ENCODE assay signal across 25 cellular contexts in genomic region chr1:85054664-85055063, GRCh38. TPM values are rescaled to one million over a fixed set of nuclear protein-coding genes. Genes with fewer than 3 reads are reported as not detected.
A peak's percentile ranks its signal among the peaks of the same experiment; 100 is the strongest.
DNase-seq lines count a peak whose midpoint lies in the region; ATAC-seq, FAIRE-seq and TF ChIP-seq lines count a peak whose summit lies in the region.
"Had no signal": no experiment of that assay in that cellular context is flagged by ENCODE, and none has a peak within 500 bp of the region (broad histone marks: within the 10 kb centered on the region; RNA-seq: fewer than 3 reads in every experiment).

No MANE protein-coding gene starts in this region.

- H3K4me3 ChIP-seq in A673 (ENCODE audit: low read depth, low read length, poor library complexity, severe bottlenecking) = no peak overlapping the region
- no peak overlapping the region for H3K4me3 ChIP-seq in WERI-Rb-1 (ENCODE audit: low read depth, low read length)
- H3K4me3 ChIP-seq in endodermal cell (ENCODE audit: low read length) = no peak overlapping the region
- H3K4me3 ChIP-seq in prostate gland = no peak overlapping the region
- H3K4me3 ChIP-seq: BLaER1 treated with 17β-estradiol and CSF1 and Interleukin-3, amounts not matched to agents 10 nM and 100 nM; GM23248 had no signal

- H3K27ac Mint-ChIP-seq in endodermal cell = no peak overlapping the region
- H3K27ac Mint-ChIP-seq: CD4-positive, alpha-beta T cell; CD8-positive, alpha-beta memory T cell had no signal

- POLR2A ChIA-PET in A673 (lab: Charles Lee; ENCODE audit: low non-redundant PET) = no interaction called here

- no peaks in the 10 kb centered on the region for H3K9me3 ChIP-seq in A673 (ENCODE audit: low read depth, low read length, poor library complexity, severe bottlenecking)
- no peaks in the 10 kb centered on the region for H3K9me3 ChIP-seq in WERI-Rb-1 (ENCODE audit: severe bottlenecking)
- no peaks in the 10 kb centered on the region for H3K9me3 ChIP-seq in endodermal cell (ENCODE audit: control insufficient read depth, low read length)
- H3K9me3 ChIP-seq in prostate gland = no peaks in the 10 kb centered on the region
- H3K9me3 ChIP-seq: BE2C; BLaER1 treated with 17β-estradiol and CSF1 and Interleukin-3, amounts not matched to agents 10 nM and 100 nM had no signal

- H3K27me3 ChIP-seq in A673 (replicated peaks; ENCODE audit: insufficient read depth, low read depth, low read length, poor library complexity) (no peaks in the 10 kb centered on the region), WERI-Rb-1 (ENCODE audit: insufficient read depth, low read depth, severe bottlenecking) (no peaks in the 10 kb centered on the region), endodermal cell (ENCODE audit: control insufficient read depth, insufficient read depth, low read length, poor library complexity, severe bottlenecking) (peaks cover 20% of the 10 kb centered on the region), prostate gland (replicated peaks; ENCODE audit: insufficient read depth) (no peaks in the 10 kb centered on the region)
- H3K27me3 ChIP-seq: BLaER1 treated with 17β-estradiol and CSF1 and Interleukin-3, amounts not matched to agents 10 nM and 100 nM had no signal

- TF ChIP-seq POLR2A in prostate gland (IDR thresholded peaks at IDR 0.05) = no peak

- CTCF ChIA-PET in A673 (lab: Charles Lee) = no interaction called here

- no peak overlapping the region for H3K27ac ChIP-seq in A673 (ENCODE audit: low read depth, low read length, poor library complexity, severe bottlenecking)
- H3K27ac ChIP-seq in WERI-Rb-1 = no peak overlapping the region
- no peak overlapping the region for H3K27ac ChIP-seq in endodermal cell (ENCODE audit: low read depth, low read length)
- H3K27ac ChIP-seq in prostate gland = no peak overlapping the region
- H3K27ac ChIP-seq: BLaER1 treated with 17β-estradiol and CSF1 and Interleukin-3, amounts not matched to agents 10 nM and 100 nM; GM23248 had no signal

- no peak overlapping the region for H3K9ac ChIP-seq in endodermal cell (ENCODE audit: extremely low read depth, low read length, poor library complexity, severe bottlenecking)
- H3K9ac ChIP-seq: BLaER1 treated with 17β-estradiol and CSF1 and Interleukin-3, amounts not matched to agents 10 nM and 100 nM; GM23248 had no signal

- H3K4me3 Mint-ChIP-seq in endodermal cell = no peak overlapping the region
- H3K4me3 Mint-ChIP-seq: CD4-positive, alpha-beta T cell; CD8-positive, alpha-beta memory T cell had no signal

- peaks cover 10% of the 10 kb centered on the region for H3K4me1 Mint-ChIP-seq in endodermal cell

- peak; percentile 44 for DNase-seq in A673 (ENCODE audit: low spot score)
- DNase-seq in D721Med (ENCODE audit: insufficient read length, low spot score) = no peak
- peak; percentile 48 for DNase-seq in WERI-Rb-1
- no peak for DNase-seq in endodermal cell
- no peak for DNase-seq in prostate gland (ENCODE audit: low spot score)
- DNase-seq in NK-92 (lab: John Stamatoyannopoulos, UW; ENCODE audit: unreplicated experiment) = no peak
- DNase-seq: ACHN; AML-193; BE2C; CD4-positive, alpha-beta T cell; CD8-positive, alpha-beta memory T cell; DMS53; DMS79 treated with DMSO at 0.1 percent for 48 hours; GF-D8; GM23248; H7; HCEC 1CT had no signal

- H3K36me3 Mint-ChIP-seq in endodermal cell (ENCODE audit: low read depth) = no peaks in the 10 kb centered on the region
- H3K36me3 Mint-ChIP-seq: CD14-positive monocyte had no signal

- peaks cover 1% of the 10 kb centered on the region for H3K4me1 ChIP-seq in A673 (ENCODE audit: insufficient read depth, low read length, poor library complexity, severe bottlenecking)
- H3K4me1 ChIP-seq in endodermal cell (ENCODE audit: control insufficient read depth, insufficient read depth, low read length) = no peaks in the 10 kb centered on the region
- no peaks in the 10 kb centered on the region for H3K4me1 ChIP-seq in prostate gland (replicated peaks)
- H3K4me1 ChIP-seq: BE2C had no signal

- intact Hi-C loops in A673 (cut with micrococcal nuclease; ENCODE audit: unreplicated experiment) (no loop called here), prostate gland (cut with DNase I) (no loop called here)

- WGBS in endodermal cell (ENCODE audit: insufficient coverage in 1 of 2, insufficient read length in 1 of 2), 2 experiments = 61% methylated on average over 4 of the region's 4 CpGs; no CpG with 5 or more reads in 1 of the 2 experiments
- 64% methylated on average over 4 of the region's 4 CpGs for WGBS in prostate gland

- FAIRE-seq in D721Med (lab: Jason Lieb, UNC) = peak; percentile 41
- FAIRE-seq: A204.1, GM12891, GM18507, H1 had no signal

- no peak for TF ChIP-seq CTCF in A673 (conservative IDR thresholded peaks at IDR 0.05; ENCODE audit: low read depth, low read length)
- TF ChIP-seq CTCF in D721Med (IDR thresholded peaks at IDR 0.05; ENCODE audit: insufficient read depth, missing control alignments) = no peak
- TF ChIP-seq CTCF in WERI-Rb-1 (IDR thresholded peaks at IDR 0.05; ENCODE audit: low read depth, low read length) = no peak
- TF ChIP-seq CTCF in endodermal cell (conservative IDR thresholded peaks at IDR 0.05) = peak; percentile 15
- no peak for TF ChIP-seq CTCF in prostate gland (IDR thresholded peaks at IDR 0.05)

- H3K9me3 Mint-ChIP-seq in endodermal cell = no peaks in the 10 kb centered on the region
- H3K9me3 Mint-ChIP-seq: CD4-positive, alpha-beta T cell; CD8-positive, alpha-beta memory T cell had no signal

- H3K36me3 ChIP-seq in A673 (ENCODE audit: insufficient read depth, low read length, poor library complexity, severe bottlenecking) (no peaks in the 10 kb centered on the region), WERI-Rb-1 (no peaks in the 10 kb centered on the region), endodermal cell (ENCODE audit: control insufficient read depth, insufficient read depth, low read length) (no peaks in the 10 kb centered on the region), prostate gland (no peaks in the 10 kb centered on the region)
- H3K36me3 ChIP-seq: BE2C; BLaER1 treated with 17β-estradiol and CSF1 and Interleukin-3, amounts not matched to agents 10 nM and 100 nM had no signal

- peaks cover 18% of the 10 kb centered on the region for H3K27me3 Mint-ChIP-seq in endodermal cell (ENCODE audit: insufficient read depth)

- ATAC-seq in GM21360 (IDR thresholded peaks at IDR 0.05; ENCODE audit: unreplicated experiment) = no peak

- no TSS peak for BruUV-seq in A673 (replicated peaks; lab: Mats Ljungman, UMichigan)

RNA-seq across cellular contexts. Expression of gene MCOLN3, which starts 6.4 kb away (rescaled TPM):
- total RNA-seq in A673 (2021) (0.82 and 1.6 TPM in 2 replicates), endodermal cell (10 to 100 TPM; 10.1 to 12.6 TPM), prostate gland (1 to 10 TPM in 1 of 2 donors, under 1 TPM in 1; 0.23 to 1.6 TPM)
- 0.53 TPM for polyA plus RNA-seq in endodermal cell (2013, experiment 1 of 2)
- polyA plus RNA-seq in endodermal cell (2013, experiment 2 of 2) = 0.66 TPM
- total RNA-seq: G401 had no signal
- polyA plus RNA-seq: CD14-positive monocyte had no signal

RNA-seq across cellular contexts. Expression of gene MCOLN2, which starts 57.8 kb away (rescaled TPM):
- total RNA-seq in A673 (2021) (0.98 and 1.7 TPM in 2 replicates), endodermal cell (under 1 TPM; 0.20 to 0.29 TPM), prostate gland (1 to 10 TPM; 1.1 to 6.8 TPM)
- polyA plus RNA-seq in endodermal cell (2013, experiment 1 of 2) = 0.46 TPM
- polyA plus RNA-seq in endodermal cell (2013, experiment 2 of 2) = not detected
- total RNA-seq: GM23248 had no signal

Comparison
In these comparisons a context has a peak if more than half of its experiments do, and no peak if none do; other contexts are left out.
1. DNase-seq: peak in A673 (single experiment) and WERI-Rb-1 (single experiment); none in D721Med (single experiment), endodermal cell (single experiment), prostate gland (single experiment) and NK-92 (single experiment).